1 cellular context compared by ENCODE assay signal in the genomic region with DNA sequence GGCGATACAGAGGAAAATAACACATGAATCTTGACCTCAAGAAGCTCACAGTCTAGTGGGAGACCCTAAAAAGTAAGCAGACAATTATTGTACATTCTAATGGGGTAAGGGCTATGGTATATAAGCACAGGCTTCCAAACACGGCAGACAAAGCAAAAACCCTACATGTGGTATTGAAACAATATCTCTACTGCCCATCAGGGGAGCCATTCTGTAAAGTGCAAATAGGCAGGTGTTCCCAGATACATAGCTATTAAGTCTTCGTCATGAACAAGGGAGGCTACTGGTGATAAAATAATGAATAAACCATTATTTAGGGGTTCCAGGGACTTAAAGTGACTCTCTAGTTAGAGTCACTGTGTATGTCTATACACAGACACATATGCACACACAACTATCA.
TF ChIP-seq lines count a peak whose summit lies in the region.

No MANE protein-coding gene starts in this region.

TF ChIP-seq in HepG2, 621 proteins besides CTCF, POLR2A, EP300 and RAD21:
- no peak for TF ChIP-seq PHF5A (CRISPR knock-in tag; IDR thresholded peaks at IDR 0.05; ENCODE audit: low read depth, unreplicated experiment)
- no peak for TF ChIP-seq ZNF558 (CRISPR knock-in tag; IDR thresholded peaks at IDR 0.05; ENCODE audit: borderline replicate concordance)
- no peak for TF ChIP-seq HDAC6 (IDR thresholded peaks at IDR 0.05; ENCODE audit: low read depth, low read length)
- no peak for TF ChIP-seq ZBTB14 (CRISPR knock-in tag; IDR thresholded peaks at IDR 0.05)
- TF ChIP-seq ZNF7 (CRISPR knock-in tag; IDR thresholded peaks at IDR 0.05) = no peak
- TF ChIP-seq CBFB (CRISPR knock-in tag; IDR thresholded peaks at IDR 0.05) = no peak
- no peak for TF ChIP-seq CHD2 (IDR thresholded peaks at IDR 0.05; ENCODE audit: low read depth, low read length)
- no peak for TF ChIP-seq ZNF660 (CRISPR knock-in tag; IDR thresholded peaks at IDR 0.05; ENCODE audit: borderline replicate concordance, low read depth)
- TF ChIP-seq SP140L (CRISPR knock-in tag; IDR thresholded peaks at IDR 0.05; ENCODE audit: borderline replicate concordance) = no peak
- TF ChIP-seq, protein P1, sequence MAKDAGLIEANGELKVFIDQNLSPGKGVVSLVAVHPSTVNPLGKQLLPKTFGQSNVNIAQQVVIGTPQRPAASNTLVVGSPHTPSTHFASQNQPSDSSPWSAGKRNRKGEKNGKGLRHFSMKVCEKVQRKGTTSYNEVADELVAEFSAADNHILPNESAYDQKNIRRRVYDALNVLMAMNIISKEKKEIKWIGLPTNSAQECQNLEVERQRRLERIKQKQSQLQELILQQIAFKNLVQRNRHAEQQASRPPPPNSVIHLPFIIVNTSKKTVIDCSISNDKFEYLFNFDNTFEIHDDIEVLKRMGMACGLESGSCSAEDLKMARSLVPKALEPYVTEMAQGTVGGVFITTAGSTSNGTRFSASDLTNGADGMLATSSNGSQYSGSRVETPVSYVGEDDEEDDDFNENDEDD (CRISPR knock-in tag; IDR thresholded peaks at IDR 0.05; ENCODE audit: borderline replicate concordance) = no peak
- no peak for TF ChIP-seq NCOR1 (IDR thresholded peaks at IDR 0.05; ENCODE audit: borderline replicate concordance, low read length)
- TF ChIP-seq IKZF1 (IDR thresholded peaks at IDR 0.05) = no peak
- no peak for TF ChIP-seq MED13 (CRISPR knock-in tag; IDR thresholded peaks at IDR 0.05)
- TF ChIP-seq YY1 (IDR thresholded peaks at IDR 0.05; ENCODE audit: insufficient read depth, insufficient replicate concordance, low read depth, low read length) = no peak
- TF ChIP-seq ARID3A (IDR thresholded peaks at IDR 0.05; ENCODE audit: low read depth, low read length) = no peak
- TF ChIP-seq ZNF747 (CRISPR knock-in tag; IDR thresholded peaks at IDR 0.05; ENCODE audit: borderline replicate concordance) = no peak
